Comparison of ENCODE assay signal across 20 cellular contexts in the genomic region with DNA sequence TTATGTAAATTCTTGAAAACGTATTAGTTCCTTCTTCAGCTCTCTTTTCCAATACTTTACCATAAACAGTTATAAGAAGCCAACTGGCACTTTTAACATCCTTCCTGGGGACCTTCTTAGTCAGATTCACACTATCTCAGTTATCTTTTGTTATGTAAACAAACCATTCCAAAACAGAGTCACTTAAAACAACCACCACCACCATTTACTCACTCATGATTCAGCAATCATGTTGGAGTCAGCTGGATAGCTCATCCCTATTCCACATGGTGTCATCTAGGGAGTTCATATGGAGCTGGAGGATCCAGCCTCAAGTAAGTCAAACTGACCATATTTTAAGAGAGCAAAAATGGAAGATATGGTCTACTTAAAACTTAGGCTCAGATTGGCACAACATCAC.
DNase-seq lines count a peak whose midpoint lies in the region; ATAC-seq, FAIRE-seq and TF ChIP-seq lines count a peak whose summit lies in the region.
"Had no signal": no experiment of that assay in that cellular context is flagged by ENCODE, and none has a peak within 500 bp of the region (broad histone marks: within the 10 kb centered on the region; RNA-seq: fewer than 3 reads in every experiment).

No MANE protein-coding gene starts in this region.

- intact Hi-C loops in PC-9 (cut with micrococcal nuclease; ENCODE audit: unreplicated experiment), result no loop called here

- H3K27ac Mint-ChIP-seq in astrocyte (ENCODE audit: unreplicated experiment), result no peak overlapping the region
- H3K27ac Mint-ChIP-seq: CD4-positive, CD25-positive, alpha-beta regulatory T cell had no signal

- in situ Hi-C loops in GM23248 (cut with MboI), result no loop called here

- no peaks in the 10 kb centered on the region for H3K36me3 Mint-ChIP-seq in astrocyte (ENCODE audit: low read depth, unreplicated experiment)
- H3K36me3 Mint-ChIP-seq: CD4-positive, CD25-positive, alpha-beta regulatory T cell had no signal

- H3K4me3 Mint-ChIP-seq in astrocyte (ENCODE audit: unreplicated experiment), result no peak overlapping the region
- H3K4me3 Mint-ChIP-seq: CD4-positive, CD25-positive, alpha-beta regulatory T cell had no signal

- no peaks in the 10 kb centered on the region for H3K4me1 Mint-ChIP-seq in astrocyte (ENCODE audit: low read depth, unreplicated experiment)
- H3K4me1 Mint-ChIP-seq: CD4-positive, CD25-positive, alpha-beta regulatory T cell had no signal

- H3K27me3 ChIP-seq in GM23248 (replicated peaks; ENCODE audit: insufficient read depth), result no peaks in the 10 kb centered on the region
- H3K27me3 ChIP-seq in astrocyte (ENCODE audit: insufficient read depth, low read length), result no peaks in the 10 kb centered on the region
- no peaks in the 10 kb centered on the region for H3K27me3 ChIP-seq in foreskin keratinocyte
- no peaks in the 10 kb centered on the region for H3K27me3 ChIP-seq in PC-9 (ENCODE audit: insufficient read depth, low read depth)

- H3K9ac ChIP-seq in GM23248 (no peak overlapping the region), astrocyte (ENCODE audit: low read length) (no peak overlapping the region)

- H3K9me2 ChIP-seq in GM23248 (ENCODE audit: insufficient read depth) (no peaks in the 10 kb centered on the region), PC-9 (ENCODE audit: insufficient read depth) (no peaks in the 10 kb centered on the region)

- CTCF ChIA-PET in PC-9 (lab: Charles Lee), result no interaction called here

- H3K4me3 ChIP-seq in AG10803 (ENCODE audit: low read length) (no peak overlapping the region), GM23248 (no peak overlapping the region), astrocyte (ENCODE audit: insufficient read depth, low read depth, low read length) (no peak overlapping the region), PC-9 (no peak overlapping the region)
- H3K4me3 ChIP-seq: A549 had no signal

- H3K36me3 ChIP-seq in GM23248 (ENCODE audit: low read depth) (no peaks in the 10 kb centered on the region), astrocyte (ENCODE audit: insufficient read depth, low read length) (no peaks in the 10 kb centered on the region), PC-9 (ENCODE audit: low read depth) (no peaks in the 10 kb centered on the region)

- H3K4me2 ChIP-seq in GM23248 (ENCODE audit: unreplicated experiment) (no peak overlapping the region), astrocyte (ENCODE audit: low read length) (no peak overlapping the region), PC-9 (no peak overlapping the region)
- H3K4me2 ChIP-seq: A549 had no signal

- peak; percentile 25 for DNase-seq in AG10803 (ENCODE audit: low read depth)
- DNase-seq in GM23248, result peak; percentile 79
- DNase-seq in astrocyte (ENCODE audit: low read depth), result peak; percentile 24
- peak; percentile 1 to 20 for DNase-seq in foreskin keratinocyte
- no peak for DNase-seq in OCI-M1 (lab: John Stamatoyannopoulos, UW)
- DNase-seq in PC-9, result no peak
- DNase-seq: CD4-positive, CD25-positive, alpha-beta regulatory T cell; DND-41; GOT3; KG1; MM.1S; NCI-H1417; NCI-H2029; NCI-H2171 treated with DMSO at 0.1 percent for 48 hours; NCI-H82 had no signal

- peaks cover 5% of the 10 kb centered on the region for H3K27me3 Mint-ChIP-seq in astrocyte (ENCODE audit: low read depth, unreplicated experiment)

- H4K20me1 ChIP-seq in GM23248 (ENCODE audit: insufficient read depth) (no peaks in the 10 kb centered on the region), astrocyte (ENCODE audit: insufficient read depth, low read length) (no peaks in the 10 kb centered on the region), PC-9 (ENCODE audit: insufficient read depth) (no peaks in the 10 kb centered on the region)

- peak; percentile 20 for FAIRE-seq in astrocyte (lab: Jason Lieb, UNC)
- FAIRE-seq: A549, GM18507, RCC 7860 had no signal

- no TSS peak for BruUV-seq in PC-9 (replicated peaks; lab: Mats Ljungman, UMichigan)

- TF ChIP-seq CTCF in AG10803 (conservative IDR thresholded peaks at IDR 0.05; ENCODE audit: low read length) (no peak), astrocyte (IDR thresholded peaks at IDR 0.05; ENCODE audit: insufficient read depth, low read depth, low read length) (no peak), foreskin keratinocyte (conservative IDR thresholded peaks at IDR 0.05) (no peak), PC-9 (conservative IDR thresholded peaks at IDR 0.05) (no peak)

- no peaks in the 10 kb centered on the region for H3K79me2 ChIP-seq in GM23248 (ENCODE audit: insufficient read depth)
- no peaks in the 10 kb centered on the region for H3K79me2 ChIP-seq in astrocyte (ENCODE audit: insufficient read depth, low read length)
- H3K79me2 ChIP-seq in PC-9 (ENCODE audit: low read depth), result no peaks in the 10 kb centered on the region

- H3K4me1 ChIP-seq in GM23248 (ENCODE audit: insufficient read depth), result 0 out of 2 replicates have a peak, but pooled peaks cover 4% of the 10 kb centered on the region
- no peaks in the 10 kb centered on the region for H3K4me1 ChIP-seq in astrocyte (ENCODE audit: insufficient read depth, low read length)
- H3K4me1 ChIP-seq in foreskin keratinocyte, result no peaks in the 10 kb centered on the region
- no peaks in the 10 kb centered on the region for H3K4me1 ChIP-seq in PC-9 (replicated peaks; ENCODE audit: insufficient read depth)
- H3K4me1 ChIP-seq: A549 had no signal

- H3K9me3 ChIP-seq in GM23248 (ENCODE audit: low read depth), result no peaks in the 10 kb centered on the region
- peaks cover 12% of the 10 kb centered on the region for H3K9me3 ChIP-seq in astrocyte (ENCODE audit: insufficient read depth, low read depth, low read length)
- H3K9me3 ChIP-seq in PC-9 (ENCODE audit: insufficient read depth, low read depth), result no peaks in the 10 kb centered on the region; the same call in 1 of the 2 replicates

- H3F3A ChIP-seq in GM23248 (ENCODE audit: insufficient read depth) (peaks cover 14% of the 10 kb centered on the region), PC-9 (ENCODE audit: insufficient read depth, low read depth) (no peaks in the 10 kb centered on the region)

- H3K9me3 Mint-ChIP-seq in astrocyte (ENCODE audit: unreplicated experiment), result peaks cover 9% of the 10 kb centered on the region

- 59 to 63% methylated on average over 1 of the region's 1 CpG for WGBS in GM23248 (ENCODE audit: low coverage in 1 of 2, low lambda C conversion rate in 2 of 2, missing lambda C conversion rate in 2 of 2), 2 experiments

- H3K27ac ChIP-seq in GM23248 (no peak overlapping the region), astrocyte (ENCODE audit: low read depth, low read length) (no peak overlapping the region), foreskin keratinocyte (no peak overlapping the region), PC-9 (no peak overlapping the region)
- H3K27ac ChIP-seq: A549 had no signal

- POLR2A ChIA-PET in PC-9 (lab: Charles Lee; ENCODE audit: unreplicated experiment), result no interaction called here

- ATAC-seq in foreskin keratinocyte (no peak), HG02623 (IDR thresholded peaks at IDR 0.05; ENCODE audit: unreplicated experiment) (no peak), GM21529 (IDR thresholded peaks at IDR 0.05; ENCODE audit: unreplicated experiment) (no peak)
- ATAC-seq: A549 had no signal

- H2AFZ ChIP-seq in GM23248 (no peak overlapping the region), astrocyte (ENCODE audit: low read depth, low read length) (no peak overlapping the region), PC-9 (no peak overlapping the region)

Comparison
In these comparisons a context has a peak if more than half of its experiments do, and no peak if none do; other contexts are left out.
1. DNase-seq: peak in AG10803 (single experiment), GM23248 (single experiment), astrocyte (single experiment) and foreskin keratinocyte (2 of 2); none in OCI-M1 (single experiment) and PC-9 (0 of 2).